ENCODE assay signal across 27 cellular contexts in genomic region chr6:114354482-114354881, GRCh38. TPM values are rescaled to one million over a fixed set of nuclear protein-coding genes. Genes with fewer than 3 reads are reported as not detected.
"Had no signal": no experiment of that assay in that cellular context is flagged by ENCODE, and none has a peak within 500 bp of the region (broad histone marks: within the 10 kb centered on the region; RNA-seq: fewer than 3 reads in every experiment).

No MANE protein-coding gene starts in this region.

- ATAC-seq: effector memory CD8-positive, alpha-beta T cell; esophagus mucosa; foreskin keratinocyte; gastrocnemius medialis; gastroesophageal sphincter had no signal

- H3K27me3 ChIP-seq: colonic mucosa, dorsolateral prefrontal cortex, esophagus squamous epithelium, gastrocnemius medialis had no signal

- H3K36me3 ChIP-seq: colonic mucosa, esophagus muscularis mucosa, esophagus squamous epithelium, gastrocnemius medialis, gastroesophageal sphincter had no signal

- H3K9me3 ChIP-seq: colonic mucosa, esophagus muscularis mucosa, esophagus squamous epithelium, gastrocnemius medialis, gastroesophageal sphincter had no signal

- DNase-seq: cerebellar nuclear complex; colonic mucosa; cortex of kidney; dermis blood vessel endothelial cell; dorsolateral prefrontal cortex; effector CD4-positive, alpha-beta T cell; effector CD8-positive, alpha-beta T cell; effector memory CD4-positive, alpha-beta T cell; effector memory CD8-positive, alpha-beta T cell; endodermal cell; erythroblast; esophagus squamous epithelium; foreskin fibroblast; foreskin keratinocyte; foreskin melanocyte; gastrocnemius medialis; glutamatergic neuron had no signal

- H3K4me3 ChIP-seq: colonic mucosa, coronary artery, dorsolateral prefrontal cortex, esophagus muscularis mucosa, esophagus squamous epithelium, gastrocnemius medialis, gastroesophageal sphincter had no signal

- H3K4me1 ChIP-seq: colonic mucosa, esophagus muscularis mucosa, esophagus squamous epithelium, foreskin keratinocyte, gastrocnemius medialis, gastroesophageal sphincter had no signal

- H3K27ac ChIP-seq: colonic mucosa, coronary artery, dorsolateral prefrontal cortex, epithelial cell of prostate, esophagus muscularis mucosa, esophagus squamous epithelium, foreskin keratinocyte, gastrocnemius medialis, gastroesophageal sphincter had no signal

RNA-seq across cellular contexts. Expression of gene HS3ST5, which starts 11.7 kb away (rescaled TPM):
- total RNA-seq: dermis blood vessel endothelial cell, dermis microvascular lymphatic vessel endothelial cell, endothelial cell of umbilical vein, esophagus mucosa, esophagus squamous epithelium, foreskin keratinocyte, glomerular endothelial cell had no signal
- polyA plus RNA-seq: endothelial cell of umbilical vein, esophagus, fibroblast of lung, foreskin keratinocyte had no signal
